Comparison of ENCODE assay signal across 10 cellular contexts in genomic region chr15:55685292-55685691, GRCh38.
DNase-seq lines count a peak whose midpoint lies in the region; ATAC-seq, FAIRE-seq and TF ChIP-seq lines count a peak whose summit lies in the region.
"Had no signal": no experiment of that assay in that cellular context is flagged by ENCODE, and none has a peak within 500 bp of the region (broad histone marks: within the 10 kb centered on the region; RNA-seq: fewer than 3 reads in every experiment).

No MANE protein-coding gene starts in this region.

- TF ChIP-seq CTCF in GM20000 (IDR thresholded peaks at IDR 0.05; ENCODE audit: extremely low read depth, missing control alignments) (no peak), cardiac fibroblast (IDR thresholded peaks at IDR 0.05; ENCODE audit: low read depth, low read length) (no peak)

- H3K27me3 Mint-ChIP-seq in stimulated activated memory B cell treated with anti-CD40 and anti-IgM and Interleukin-4, amounts not matched to agents 10 μg/mL and 1 μg/mL and 100 μg/mL, for 72 hours: no peaks in the 10 kb centered on the region

- no peaks in the 10 kb centered on the region for H3K9me3 Mint-ChIP-seq in stimulated activated memory B cell treated with anti-CD40 and anti-IgM and Interleukin-4, amounts not matched to agents 10 μg/mL and 1 μg/mL and 100 μg/mL, for 72 hours

- no peak overlapping the region for H3K4me3 Mint-ChIP-seq in stimulated activated memory B cell treated with anti-CD40 and anti-IgM and Interleukin-4, amounts not matched to agents 10 μg/mL and 1 μg/mL and 100 μg/mL, for 72 hours

- DNase-seq in GM20000 (ENCODE audit: low spot score): peak; percentile 40
- DNase-seq in cardiac fibroblast (ENCODE audit: low read depth in 2 of 2): peak; percentile 52 to 69
- no peak for DNase-seq in NCI-H2196 treated with DMSO at 0.1 percent for 48 hours (lab: John Stamatoyannopoulos, UW; ENCODE audit: unreplicated experiment)
- DNase-seq in NCI-H2171 treated with DMSO at 0.1 percent for 48 hours (lab: John Stamatoyannopoulos, UW): no peak
- no peak for DNase-seq in HTR-8/SVneo (ENCODE audit: insufficient read length, low spot score)
- DNase-seq: NCI-H1436 had no signal

- no peaks in the 10 kb centered on the region for H3K36me3 Mint-ChIP-seq in stimulated activated memory B cell treated with anti-CD40 and anti-IgM and Interleukin-4, amounts not matched to agents 10 μg/mL and 1 μg/mL and 100 μg/mL, for 72 hours

- H3K27ac Mint-ChIP-seq in stimulated activated memory B cell treated with anti-CD40 and anti-IgM and Interleukin-4, amounts not matched to agents 10 μg/mL and 1 μg/mL and 100 μg/mL, for 72 hours: no peak overlapping the region

- FAIRE-seq in HTR-8/SVneo (lab: Jason Lieb, UNC): no peak

- H3K4me3 ChIP-seq in cardiac fibroblast (replicated peaks in 1 of 2; ENCODE audit: low read depth in 2 of 2, low read length in 2 of 2): no peak overlapping the region

- H3K4me1 Mint-ChIP-seq in stimulated activated memory B cell treated with anti-CD40 and anti-IgM and Interleukin-4, amounts not matched to agents 10 μg/mL and 1 μg/mL and 100 μg/mL, for 72 hours: peaks cover 19% of the 10 kb centered on the region

- ATAC-seq in GM18498 (IDR thresholded peaks at IDR 0.05; ENCODE audit: unreplicated experiment): peak; percentile 79
- ATAC-seq in HG03045 (IDR thresholded peaks at IDR 0.05; ENCODE audit: unreplicated experiment): peak; percentile 84
- ATAC-seq in stimulated activated memory B cell treated with anti-CD40 and anti-IgM and Interleukin-4, amounts not matched to agents 10 μg/mL and 1 μg/mL and 100 μg/mL, for 72 hours: no peak
- ATAC-seq: HCT116 had no signal

Comparison
In these comparisons a context has a peak if more than half of its experiments do, and no peak if none do; other contexts are left out.
1. DNase-seq: peak in GM20000 (single experiment) and cardiac fibroblast (2 of 2); none in NCI-H2196 treated with DMSO at 0.1 percent for 48 hours (single experiment), NCI-H2171 treated with DMSO at 0.1 percent for 48 hours (single experiment) and HTR-8/SVneo (single experiment).